Comparison of ENCODE assay signal across 1 cellular context in genomic region chr16:31713071-31713944, GRCh38.
TF ChIP-seq lines count a peak whose summit lies in the region.

No MANE protein-coding gene starts in this region.

TF ChIP-seq in WTC11, 78 proteins besides CTCF, POLR2A, EP300 and RAD21 (continued from another document):
- TF ChIP-seq FOXP4 (CRISPR knock-in tag; IDR thresholded peaks at IDR 0.05) (0 out of 2 replicates have a peak, but pooled peaks have one; percentile 24), ESRRA (CRISPR knock-in tag; IDR thresholded peaks at IDR 0.05; ENCODE audit: borderline replicate concordance) (0 out of 2 replicates have a peak, but pooled peaks have one; percentile 31), ZNF396 (CRISPR knock-in tag; IDR thresholded peaks at IDR 0.05; ENCODE audit: borderline replicate concordance) (no peak), CREM (CRISPR knock-in tag; IDR thresholded peaks at IDR 0.05) (peak; percentile 54; the same call in 1 of the 2 replicates), HMGXB4 (CRISPR knock-in tag; IDR thresholded peaks at IDR 0.05) (peak; percentile 81), ZNF219 (CRISPR knock-in tag; IDR thresholded peaks at IDR 0.05; ENCODE audit: borderline replicate concordance) (no peak), TP53 (CRISPR knock-in tag; IDR thresholded peaks at IDR 0.05) (no peak), FOXK1 (CRISPR knock-in tag; IDR thresholded peaks at IDR 0.05) (peak; percentile 61), AR (CRISPR knock-in tag; IDR thresholded peaks at IDR 0.05) (peak; percentile 54; the same call in 1 of the 2 replicates), ZNF532 (CRISPR knock-in tag; IDR thresholded peaks at IDR 0.05; ENCODE audit: borderline replicate concordance) (no peak), PREB (CRISPR knock-in tag; IDR thresholded peaks at IDR 0.05; ENCODE audit: borderline replicate concordance) (0 out of 2 replicates have a peak, but pooled peaks have one; percentile 24)
TF ChIP-seq in WTC11: peak in this region for 16.
